ENCODE assay signal across 26 cellular contexts in the genomic region with DNA sequence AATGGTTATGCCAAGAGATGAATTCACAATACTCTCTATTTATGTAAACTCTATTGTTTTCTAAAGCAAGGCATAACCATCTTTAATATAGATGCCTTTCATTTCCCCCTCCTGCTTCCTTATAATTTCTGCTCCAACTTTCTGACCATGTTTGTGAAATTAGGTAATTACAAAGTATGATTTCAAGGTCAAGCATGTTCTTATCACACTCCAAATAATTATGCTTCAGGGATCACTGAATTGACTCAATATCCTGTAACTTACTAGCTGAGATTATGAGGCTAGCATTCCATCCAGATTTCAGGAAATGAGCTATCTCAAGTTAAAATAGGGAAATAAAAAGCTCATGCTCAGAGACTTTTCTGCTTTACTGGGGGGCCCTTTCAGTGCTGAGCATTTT.
DNase-seq lines count a peak whose midpoint lies in the region; ATAC-seq and TF ChIP-seq lines count a peak whose summit lies in the region.
"Had no signal": no experiment of that assay in that cellular context is flagged by ENCODE, and none has a peak within 500 bp of the region (broad histone marks: within the 10 kb centered on the region; RNA-seq: fewer than 3 reads in every experiment).

No MANE protein-coding gene starts in this region.

- H3K4me3 ChIP-seq in AG10803 (ENCODE audit: low read length): no peak overlapping the region
- H3K4me3 ChIP-seq: esophagus muscularis mucosa, GM12878, transverse colon had no signal

- peak; percentile 44 for DNase-seq in AG10803 (ENCODE audit: low read depth)
- peak; percentile 31 for DNase-seq in HT1080 (ENCODE audit: low read depth)
- DNase-seq in dermis blood vessel endothelial cell: peak; percentile 91
- DNase-seq in kidney glomerular epithelial cell (lab: John Stamatoyannopoulos, UW): peak; percentile 26
- no peak for DNase-seq in NCI-H1694 treated with DMSO at 0.1 percent for 48 hours (lab: John Stamatoyannopoulos, UW)
- no peak for DNase-seq in NOMO-1 (lab: John Stamatoyannopoulos, UW; ENCODE audit: unreplicated experiment in 2 of 2)
- DNase-seq: activated naive CD4-positive, alpha-beta T cell treated with Interleukin-2 at 50 U/mL for 16 hours; activated T-cell treated with anti-CD3 and anti-CD28 coated beads, Interleukin-2, amount 50 U/mL, for 4 hours; CD4-positive, alpha-beta memory T cell; DMS153; effector CD8-positive, alpha-beta T cell; kidney; mesendoderm; MV-4-11; NCI-H2029 treated with DMSO at 0.1 percent for 48 hours; NCI-H446 treated with DMSO at 0.1 percent for 48 hours; stimulated activated CD4-positive, alpha-beta T cell treated with anti-CD3 and anti-CD28 coated beads, Interleukin-2, amount 100 ng/mL, for 24 hours; stimulated activated naive CD4-positive, alpha-beta T cell; T1000; transverse colon had no signal

- ATAC-seq in GM19324 (IDR thresholded peaks at IDR 0.05; ENCODE audit: low FRiP score, unreplicated experiment): no peak
- ATAC-seq in GM21529 (IDR thresholded peaks at IDR 0.05; ENCODE audit: unreplicated experiment): no peak
- ATAC-seq: activated CD4-positive, CD25-positive, alpha-beta regulatory T cell treated with anti-CD3 and anti-CD28 coated beads, Interleukin-2, amount 50 U/mL, for 24 hours; activated T-cell treated with anti-CD3 and anti-CD28 coated beads, Interleukin-2, amount 50 U/mL, for 4 hours; GM12878; natural killer cell treated with Interleukin-12 subunit alpha and Interleukin-12 subunit beta and Interleukin-15 and Interleukin-18, amount 100 ng/mL, for 72 hours had no signal

- no peak for TF ChIP-seq CTCF in AG10803 (conservative IDR thresholded peaks at IDR 0.05; ENCODE audit: low read length)

Comparison
In these comparisons a context has a peak if more than half of its experiments do, and no peak if none do; other contexts are left out.
1. DNase-seq: peak in AG10803 (single experiment), HT1080 (single experiment), dermis blood vessel endothelial cell (single experiment) and kidney glomerular epithelial cell (single experiment); none in NCI-H1694 treated with DMSO at 0.1 percent for 48 hours (single experiment) and NOMO-1 (0 of 2).